In genomic region chr3:129398803-129399144, GRCh38 we compare ENCODE assay signal across 8 cellular contexts. TPM values are rescaled to one million over a fixed set of nuclear protein-coding genes. Genes with fewer than 3 reads are reported as not detected.
DNase-seq lines count a peak whose midpoint lies in the region; ATAC-seq lines count a peak whose summit lies in the region.

No MANE protein-coding gene starts in this region.

- CTCF ChIA-PET in activated CD8-positive, alpha-beta memory T cell treated with anti-CD3 and anti-CD28 coated beads, Interleukin-2, amount 10 ng/mL, durations not matched to agents 7 days and 5 days (lab: Charles Lee), result interaction anchor here (1.2 to 2.8 kb wide), 6 partner anchors 15 to 707 kb away, joined by 3 to 11 read pairs (median 6); partner anchors contain the start of gene EFCAB12

- no peaks in the 10 kb centered on the region for H3K9me3 ChIP-seq in skeletal muscle satellite cell (replicated peaks; ENCODE audit: low read length)

- H3K9ac ChIP-seq in skeletal muscle satellite cell (ENCODE audit: low read depth, low read length), result peak overlapping the region; percentile 95

- H3K27me3 ChIP-seq in skeletal muscle satellite cell (ENCODE audit: control insufficient read depth, insufficient read depth, low read length), result no peaks in the 10 kb centered on the region

- peak overlapping the region; percentile 97 for H3K27ac Mint-ChIP-seq in activated CD8-positive, alpha-beta memory T cell treated with anti-CD3 and anti-CD28 coated beads, Interleukin-2, amount 10 ng/mL, durations not matched to agents 7 days and 5 days
- peak overlapping the region; percentile 98 for H3K27ac Mint-ChIP-seq in activated naive CD8-positive, alpha-beta T cell

- peaks cover 14% of the 10 kb centered on the region for H3K36me3 Mint-ChIP-seq in activated CD8-positive, alpha-beta memory T cell treated with anti-CD3 and anti-CD28 coated beads, Interleukin-2, amount 10 ng/mL, durations not matched to agents 7 days and 5 days
- no peaks in the 10 kb centered on the region for H3K36me3 Mint-ChIP-seq in activated naive CD8-positive, alpha-beta T cell

- peaks cover 15% of the 10 kb centered on the region for H3K4me1 ChIP-seq in skeletal muscle satellite cell (ENCODE audit: control insufficient read depth, insufficient read depth, low read length)

- no peaks in the 10 kb centered on the region for H3K27me3 Mint-ChIP-seq in activated CD8-positive, alpha-beta memory T cell treated with anti-CD3 and anti-CD28 coated beads, Interleukin-2, amount 10 ng/mL, durations not matched to agents 7 days and 5 days
- H3K27me3 Mint-ChIP-seq in activated naive CD8-positive, alpha-beta T cell, result no peaks in the 10 kb centered on the region

- H3K36me3 ChIP-seq in skeletal muscle satellite cell (ENCODE audit: insufficient read depth, low read length), result peaks cover 15% of the 10 kb centered on the region

- no peak for DNase-seq in activated CD8-positive, alpha-beta memory T cell treated with anti-CD3 and anti-CD28 coated beads, Interleukin-2, amount 10 ng/mL, durations not matched to agents 7 days and 5 days
- DNase-seq in activated CD8-positive, alpha-beta memory T cell treated with anti-CD3 and anti-CD28 coated beads for 24 hours, result no peak
- DNase-seq in KG1 (lab: John Stamatoyannopoulos, UW), result peak; percentile 27
- peak; percentile 60 for DNase-seq in hepatic stellate cell (ENCODE audit: low spot score)
- no peak for DNase-seq in NCI-H1436 (lab: John Stamatoyannopoulos, UW)

- peaks cover 37% of the 10 kb centered on the region for H3K4me1 Mint-ChIP-seq in activated CD8-positive, alpha-beta memory T cell treated with anti-CD3 and anti-CD28 coated beads, Interleukin-2, amount 10 ng/mL, durations not matched to agents 7 days and 5 days
- H3K4me1 Mint-ChIP-seq in activated naive CD8-positive, alpha-beta T cell (ENCODE audit: low read depth), result peaks cover 34% of the 10 kb centered on the region

- H3K9me3 Mint-ChIP-seq in activated CD8-positive, alpha-beta memory T cell treated with anti-CD3 and anti-CD28 coated beads, Interleukin-2, amount 10 ng/mL, durations not matched to agents 7 days and 5 days (ENCODE audit: low read depth), result no peaks in the 10 kb centered on the region
- no peaks in the 10 kb centered on the region for H3K9me3 Mint-ChIP-seq in activated naive CD8-positive, alpha-beta T cell (ENCODE audit: low read depth)

- peak overlapping the region; percentile 92 for H3K4me2 ChIP-seq in skeletal muscle satellite cell (ENCODE audit: low read length)

- peak; percentile 41 for ATAC-seq in activated CD8-positive, alpha-beta memory T cell treated with anti-CD3 and anti-CD28 coated beads, Interleukin-2, amount 10 ng/mL, durations not matched to agents 7 days and 5 days
- no peak for ATAC-seq in HG03457 (IDR thresholded peaks at IDR 0.05; ENCODE audit: unreplicated experiment)

- peak overlapping the region; percentile 96 for H3K4me3 ChIP-seq in skeletal muscle satellite cell (ENCODE audit: low read length)

- H3K4me3 Mint-ChIP-seq in activated CD8-positive, alpha-beta memory T cell treated with anti-CD3 and anti-CD28 coated beads, Interleukin-2, amount 10 ng/mL, durations not matched to agents 7 days and 5 days, result peak overlapping the region; percentile 98
- peak overlapping the region; percentile 98 for H3K4me3 Mint-ChIP-seq in activated naive CD8-positive, alpha-beta T cell

RNA-seq across cellular contexts. Expression of gene EFCAB12, which starts 29.7 kb away (rescaled TPM):
- total RNA-seq in activated CD8-positive, alpha-beta memory T cell treated with anti-CD3 and anti-CD28 coated beads, Interleukin-2, amount 10 ng/mL, durations not matched to agents 7 days and 5 days, result 1 to 10 TPM in 1 of 2 experiments, under 1 TPM in 1; 0.56 to 1.4 TPM
- total RNA-seq in skeletal muscle satellite cell (2012; rRNA removed), result not detected in 2 replicates

RNA-seq across cellular contexts. Expression of gene MBD4, which starts 41.0 kb away (rescaled TPM):
- total RNA-seq in activated CD8-positive, alpha-beta memory T cell treated with anti-CD3 and anti-CD28 coated beads, Interleukin-2, amount 10 ng/mL, durations not matched to agents 7 days and 5 days, result 10 to 100 TPM; 51.9 to 52.0 TPM
- total RNA-seq in skeletal muscle satellite cell (2012; rRNA removed), result 21.6 and 26.9 TPM in 2 replicates

RNA-seq across cellular contexts. Expression of gene IFT122, which starts 41.2 kb away (rescaled TPM):
- 10 to 100 TPM; 15.6 to 34.0 TPM for total RNA-seq in activated CD8-positive, alpha-beta memory T cell treated with anti-CD3 and anti-CD28 coated beads, Interleukin-2, amount 10 ng/mL, durations not matched to agents 7 days and 5 days
- total RNA-seq in skeletal muscle satellite cell (2012; rRNA removed), result 14.4 and 26.9 TPM in 2 replicates

Comparison
In these comparisons a context has a peak if more than half of its experiments do, and no peak if none do; other contexts are left out.
1. DNase-seq: peak in KG1 (single experiment) and hepatic stellate cell (single experiment); none in activated CD8-positive, alpha-beta memory T cell treated with anti-CD3 and anti-CD28 coated beads, Interleukin-2, amount 10 ng/mL, durations not matched to agents 7 days and 5 days (single experiment), activated CD8-positive, alpha-beta memory T cell treated with anti-CD3 and anti-CD28 coated beads for 24 hours (single experiment) and NCI-H1436 (single experiment).